Comparison of ENCODE assay signal across 19 cellular contexts in genomic region chr6:91020741-91021140, GRCh38.
DNase-seq lines count a peak whose midpoint lies in the region; ATAC-seq and TF ChIP-seq lines count a peak whose summit lies in the region.
"Had no signal": no experiment of that assay in that cellular context is flagged by ENCODE, and none has a peak within 500 bp of the region (broad histone marks: within the 10 kb centered on the region; RNA-seq: fewer than 3 reads in every experiment).

No MANE protein-coding gene starts in this region.

- no peaks in the 10 kb centered on the region for H3K4me1 ChIP-seq in DND-41 (ENCODE audit: insufficient read depth, low read length)
- H3K4me1 ChIP-seq: adrenal gland had no signal

- no peak for TF ChIP-seq CTCF in DND-41 (IDR thresholded peaks at IDR 0.05; ENCODE audit: borderline replicate concordance, extremely low read depth, low read length, poor library complexity, severe bottlenecking)

- H3K27ac ChIP-seq in DND-41 (ENCODE audit: low read length), result no peak overlapping the region
- no peak overlapping the region for H3K27ac ChIP-seq in substantia nigra (ENCODE audit: low read depth, low read length, poor library complexity, severe bottlenecking)
- H3K27ac ChIP-seq: adrenal gland, thoracic aorta had no signal

- H3K9ac ChIP-seq in DND-41 (ENCODE audit: low read depth, low read length), result no peak overlapping the region

- H3K36me3 ChIP-seq in DND-41 (ENCODE audit: insufficient read depth, low read length), result no peaks in the 10 kb centered on the region
- H3K36me3 ChIP-seq: adrenal gland, thoracic aorta had no signal

- H2AFZ ChIP-seq in DND-41 (ENCODE audit: low read depth, low read length), result no peak overlapping the region; the same call in 1 of the 2 replicates

- ATAC-seq in DND-41 (ENCODE audit: insufficient read depth, low read depth) (peak; percentile 49; the same call in 1 of the 3 replicates), GM18907 (IDR thresholded peaks at IDR 0.05; ENCODE audit: unreplicated experiment) (peak; percentile 72), GM21786 (IDR thresholded peaks at IDR 0.05; ENCODE audit: unreplicated experiment) (peak; percentile 82), HG03196 (IDR thresholded peaks at IDR 0.05; ENCODE audit: unreplicated experiment) (peak; percentile 54), left lobe of liver (no peak)
- ATAC-seq: activated CD4-positive, alpha-beta T cell treated with anti-CD3 and anti-CD28 coated beads for 36 hours; K562 had no signal

- H3K4me2 ChIP-seq in DND-41 (ENCODE audit: insufficient read depth, low read length), result no peak overlapping the region

- no peak for DNase-seq in DND-41
- no peak for DNase-seq in GOT3 (lab: John Stamatoyannopoulos, UW)
- no peak for DNase-seq in substantia nigra (lab: John Stamatoyannopoulos, UW)
- no peak for DNase-seq in left lobe of liver (ENCODE audit: low spot score)
- no peak for DNase-seq in effector CD4-positive, alpha-beta T cell
- DNase-seq: activated CD4-positive, alpha-beta T cell treated with anti-CD3 and anti-CD28 coated beads for 36 hours; activated T-cell treated with anti-CD3 and anti-CD28 coated beads for 4 hours; adrenal gland; cerebellar nuclear complex; islet precursor cell; NCI-H146; NCI-H69; occipital lobe; T-helper 2 cell had no signal

- no peaks in the 10 kb centered on the region for H3K27me3 ChIP-seq in DND-41 (ENCODE audit: insufficient read depth, low read length, poor library complexity)
- H3K27me3 ChIP-seq: adrenal gland had no signal

- no peak overlapping the region for H3K4me3 ChIP-seq in DND-41 (ENCODE audit: low read depth in 1 of 2, low read length in 2 of 2)
- H3K4me3 ChIP-seq: adrenal gland, K562, thoracic aorta had no signal

- no peaks in the 10 kb centered on the region for H4K20me1 ChIP-seq in DND-41 (ENCODE audit: insufficient read depth, low read length)

- no peaks in the 10 kb centered on the region for H3K9me3 ChIP-seq in DND-41 (ENCODE audit: insufficient read depth, low read length, severe bottlenecking)
- H3K9me3 ChIP-seq: adrenal gland, thoracic aorta had no signal

- no peaks in the 10 kb centered on the region for H3K79me2 ChIP-seq in DND-41 (ENCODE audit: insufficient read depth, low read length)
